ENCODE assay signal across 1 cellular context in genomic region chr22:28894320-28894719, GRCh38.
TF ChIP-seq lines count a peak whose summit lies in the region.

No MANE protein-coding gene starts in this region.

TF ChIP-seq in HepG2, 621 proteins besides CTCF, POLR2A, EP300 and RAD21:
- no peak for TF ChIP-seq ZNF44 (CRISPR knock-in tag; IDR thresholded peaks at IDR 0.05)
- TF ChIP-seq ZBTB33 (CRISPR knock-in tag; IDR thresholded peaks at IDR 0.05): peak; percentile 45; the same call in 1 of the 2 replicates
- peak; percentile 39 for TF ChIP-seq ZNF687 (CRISPR knock-in tag; IDR thresholded peaks at IDR 0.05)
- TF ChIP-seq AGO2 (optimal IDR thresholded peaks at IDR 0.05; ENCODE audit: low read depth, low read length): peak; percentile 18
- TF ChIP-seq ZNF282 (IDR thresholded peaks at IDR 0.05; ENCODE audit: partially characterized antibody): no peak
- no peak for TF ChIP-seq ZNF335 (CRISPR knock-in tag; IDR thresholded peaks at IDR 0.05)
- TF ChIP-seq MTF1 (CRISPR knock-in tag; IDR thresholded peaks at IDR 0.05): no peak
